2 cellular contexts compared by ENCODE assay signal in genomic region chr5:139835656-139836055, GRCh38.
TF ChIP-seq lines count a peak whose summit lies in the region.

No MANE protein-coding gene starts in this region.

TF ChIP-seq in SK-N-SH, 30 proteins besides CTCF, POLR2A, EP300 and RAD21 (continued from another document):
- peak; percentile 90 for TF ChIP-seq REST (IDR thresholded peaks at IDR 0.05; ENCODE audit: low read depth, low read length)

TF ChIP-seq in WTC11, 78 proteins besides CTCF, POLR2A, EP300 and RAD21 (continued from another document):
- TF ChIP-seq HMGXB4 (CRISPR knock-in tag; IDR thresholded peaks at IDR 0.05), result no peak
- TF ChIP-seq AR (CRISPR knock-in tag; IDR thresholded peaks at IDR 0.05), result no peak
- no peak for TF ChIP-seq ZNF121 (CRISPR knock-in tag; IDR thresholded peaks at IDR 0.05)
- TF ChIP-seq ZNF425 (CRISPR knock-in tag; conservative IDR thresholded peaks at IDR 0.05), result no peak
- no peak for TF ChIP-seq ZNF423 (CRISPR knock-in tag; IDR thresholded peaks at IDR 0.05)
- no peak for TF ChIP-seq NR2C2 (CRISPR knock-in tag; IDR thresholded peaks at IDR 0.05)
- TF ChIP-seq IRF1 (CRISPR knock-in tag; IDR thresholded peaks at IDR 0.05), result no peak
- no peak for TF ChIP-seq NFATC4 (CRISPR knock-in tag; IDR thresholded peaks at IDR 0.05)
- no peak for TF ChIP-seq ZNF416 (CRISPR knock-in tag; IDR thresholded peaks at IDR 0.05)
- no peak for TF ChIP-seq ZBTB43 (CRISPR knock-in tag; IDR thresholded peaks at IDR 0.05)
- TF ChIP-seq ZNF138 (CRISPR knock-in tag; conservative IDR thresholded peaks at IDR 0.05), result no peak
- no peak for TF ChIP-seq ZBTB21 (CRISPR knock-in tag; IDR thresholded peaks at IDR 0.05; ENCODE audit: borderline replicate concordance)
